24 cellular contexts compared by ENCODE assay signal in genomic region chr22:26718488-26718887, GRCh38.
"Had no signal": no experiment of that assay in that cellular context is flagged by ENCODE, and none has a peak within 500 bp of the region (broad histone marks: within the 10 kb centered on the region; RNA-seq: fewer than 3 reads in every experiment).

No MANE protein-coding gene starts in this region.

- H3K27me3 ChIP-seq: gastrocnemius medialis, upper lobe of right lung had no signal

- H3K4me3 Mint-ChIP-seq: activated CD8-positive, alpha-beta T cell treated with anti-CD3 and anti-CD28 coated beads for 36 hours; central memory CD8-positive, alpha-beta T cell; mesothelial cell of epicardium; nephron progenitor cell; WTC11 had no signal

- DNase-seq: activated CD4-positive, alpha-beta T cell treated with anti-CD3 and anti-CD28 coated beads for 4 hours; activated CD8-positive, alpha-beta T cell treated with anti-CD3 and anti-CD28 coated beads for 36 hours; activated naive CD4-positive, alpha-beta T cell treated with Interleukin-2 at 50 U/mL for 16 hours; activated T-cell treated with anti-CD3 and anti-CD28 coated beads, Interleukin-2, amount 50 U/mL, for 1 hour; anterior cingulate cortex; cortex of kidney; erythroblast; gastrocnemius medialis; head of caudate nucleus; kidney; nephron progenitor cell; nucleus accumbens; stimulated activated CD4-positive, alpha-beta T cell treated with anti-CD3 and anti-CD28 coated beads, Interleukin-15, amount 100 ng/mL, for 24 hours; stimulated activated CD4-positive, alpha-beta T cell treated with anti-CD3 and anti-CD28 coated beads, Interleukin-2, amount 100 ng/mL, for 48 hours; upper lobe of right lung had no signal

- H3K27ac ChIP-seq: gastrocnemius medialis, skin epidermis, thoracic aorta, upper lobe of right lung had no signal

- H3K4me3 ChIP-seq: gastrocnemius medialis, lung, skin epidermis, thoracic aorta, upper lobe of right lung had no signal

- H3K4me1 ChIP-seq: gastrocnemius medialis, upper lobe of right lung had no signal

- H3K9me3 Mint-ChIP-seq: activated CD8-positive, alpha-beta T cell treated with anti-CD3 and anti-CD28 coated beads for 36 hours; activated T-helper 2 cell treated with anti-CD3 and anti-CD28 coated beads, Interferon-gamma antibody, Interleukin-2, Interleukin-4, amounts not matched to agents 10 μg/mL and 5 μg/mL and 100 μg/mL, durations not matched to agents 14 hours and 24 hours and 36 hours; central memory CD8-positive, alpha-beta T cell; mesothelial cell of epicardium; nephron progenitor cell; WTC11 had no signal

- ATAC-seq: activated CD8-positive, alpha-beta T cell treated with anti-CD3 and anti-CD28 coated beads for 36 hours; gastrocnemius medialis; left lobe of liver; upper lobe of right lung; WTC11 had no signal

- H3K27me3 Mint-ChIP-seq: activated CD8-positive, alpha-beta T cell treated with anti-CD3 and anti-CD28 coated beads for 36 hours; central memory CD8-positive, alpha-beta T cell; progenitor cell of endocrine pancreas had no signal

- H3K36me3 ChIP-seq: thoracic aorta, upper lobe of right lung had no signal

- H3K9me3 ChIP-seq: gastrocnemius medialis, thoracic aorta, upper lobe of right lung had no signal

- H3K27ac Mint-ChIP-seq: activated CD8-positive, alpha-beta T cell treated with anti-CD3 and anti-CD28 coated beads for 36 hours; activated T-helper 2 cell treated with anti-CD3 and anti-CD28 coated beads, Interferon-gamma antibody, Interleukin-2, Interleukin-4, amounts not matched to agents 10 μg/mL and 5 μg/mL and 100 μg/mL, durations not matched to agents 14 hours and 24 hours and 36 hours; mesothelial cell of epicardium; progenitor cell of endocrine pancreas had no signal

- H3K36me3 Mint-ChIP-seq: WTC11 had no signal
